In genomic region chr5:160938532-160938931, GRCh38 we compare ENCODE assay signal across 14 cellular contexts.
A peak's percentile ranks its signal among the peaks of the same experiment; 100 is the strongest.
DNase-seq lines count a peak whose midpoint lies in the region; TF ChIP-seq lines count a peak whose summit lies in the region.
"Had no signal": no experiment of that assay in that cellular context is flagged by ENCODE, and none has a peak within 500 bp of the region (broad histone marks: within the 10 kb centered on the region; RNA-seq: fewer than 3 reads in every experiment).

No MANE protein-coding gene starts in this region.

- peaks cover 0 to 6% (median 1%) of the 10 kb centered on the region in 8 donors for H3K9me3 Mint-ChIP-seq in CD4-positive, alpha-beta memory T cell
- no peaks in the 10 kb centered on the region for H3K9me3 Mint-ChIP-seq in endothelial cell (ENCODE audit: unreplicated experiment)

- in situ Hi-C loops in GM23248 (cut with MboI), result no loop called here

- no peak overlapping the region for H3K27ac Mint-ChIP-seq in CD4-positive, alpha-beta memory T cell
- no peak overlapping the region for H3K27ac Mint-ChIP-seq in endothelial cell (ENCODE audit: unreplicated experiment)
- H3K27ac Mint-ChIP-seq: activated CD8-positive, alpha-beta T cell treated with anti-CD3 and anti-CD28 coated beads, Interleukin-2, amount 10 ng/mL, durations not matched to agents 7 days and 5 days; neural progenitor cell had no signal

- no peaks in the 10 kb centered on the region for H3K36me3 Mint-ChIP-seq in CD4-positive, alpha-beta memory T cell
- no peaks in the 10 kb centered on the region for H3K36me3 Mint-ChIP-seq in endothelial cell (ENCODE audit: low read depth, unreplicated experiment)
- H3K36me3 Mint-ChIP-seq: neural progenitor cell had no signal

- no peaks in the 10 kb centered on the region for H4K20me1 ChIP-seq in GM23248 (ENCODE audit: insufficient read depth)

- 38 to 47% methylated on average over 4 of the region's 4 CpGs for WGBS in esophagus, 2 donors
- 47 to 69% (median 49%) methylated on average over 4 of the region's 4 CpGs for WGBS in stomach, 5 donors
- 46 to 48% methylated on average over 4 of the region's 4 CpGs for WGBS in GM23248 (ENCODE audit: low coverage in 1 of 2, low lambda C conversion rate in 2 of 2, missing lambda C conversion rate in 2 of 2), 2 experiments

- intact Hi-C loops in stomach (cut with DNase I; ENCODE audit: low total_unique reads), result no loop called here
- intact Hi-C loops in CD4-positive, alpha-beta memory T cell (cut with micrococcal nuclease), result no loop called here

- DNase-seq in NCI-H2081 (lab: John Stamatoyannopoulos, UW) (peak; percentile 10 to 63), NCI-H2081 treated with DMSO at 0.1 percent for 48 hours (lab: John Stamatoyannopoulos, UW) (no peak), NOMO-1 (lab: John Stamatoyannopoulos, UW; ENCODE audit: unreplicated experiment in 2 of 2) (peak; percentile 78 to 82), stomach (peak; percentile 68), GM23248 (no peak), endothelial cell (ENCODE audit: low spot score) (no peak)
- DNase-seq in CD4-positive, alpha-beta memory T cell, result no peak
- DNase-seq: ACHN; activated CD8-positive, alpha-beta T cell treated with anti-CD3 and anti-CD28 coated beads, Interleukin-2, amount 10 ng/mL, durations not matched to agents 7 days and 5 days; H7; NCI-H1694 treated with DMSO at 0.1 percent for 48 hours; stimulated activated CD4-positive, alpha-beta T cell treated with anti-CD3 and anti-CD28 coated beads, Interleukin-2, amount 100 ng/mL, for 24 hours had no signal

- peak overlapping the region; percentile 39 to 81 for H3K27ac ChIP-seq in esophagus (ENCODE audit: low read depth in 2 of 2, low read length in 1 of 2)
- H3K27ac ChIP-seq in stomach, result peak overlapping the region in 3 of 5 donors; percentile 8 to 50 (median 36)
- H3K27ac ChIP-seq in GM23248, result no peak overlapping the region
- no peak overlapping the region for H3K27ac ChIP-seq in CD4-positive, alpha-beta memory T cell (ENCODE audit: low read depth, low read length)
- H3K27ac ChIP-seq: neural progenitor cell had no signal

- TF ChIP-seq CTCF in stomach (IDR thresholded peaks at IDR 0.05), result no peak
- TF ChIP-seq CTCF in endothelial cell (IDR thresholded peaks at IDR 0.05; ENCODE audit: unreplicated experiment), result no peak

- no peaks in the 10 kb centered on the region for H3K27me3 ChIP-seq in esophagus (ENCODE audit: control insufficient read depth in 1 of 2, insufficient read depth in 2 of 2, low read length in 2 of 2)
- H3K27me3 ChIP-seq in stomach, result no peaks in the 10 kb centered on the region
- no peaks in the 10 kb centered on the region for H3K27me3 ChIP-seq in GM23248 (replicated peaks; ENCODE audit: insufficient read depth)
- H3K27me3 ChIP-seq in CD4-positive, alpha-beta memory T cell (ENCODE audit: insufficient read depth, low read length), result no peaks in the 10 kb centered on the region
- H3K27me3 ChIP-seq: neural progenitor cell had no signal

- no peak overlapping the region for H3K4me3 Mint-ChIP-seq in CD4-positive, alpha-beta memory T cell
- no peak overlapping the region for H3K4me3 Mint-ChIP-seq in endothelial cell (ENCODE audit: unreplicated experiment)
- H3K4me3 Mint-ChIP-seq: activated CD8-positive, alpha-beta T cell treated with anti-CD3 and anti-CD28 coated beads, Interleukin-2, amount 10 ng/mL, durations not matched to agents 7 days and 5 days; neural progenitor cell had no signal

- no peak for TF ChIP-seq EP300 in stomach (IDR thresholded peaks at IDR 0.05)

- no peak for TF ChIP-seq POLR2A in stomach (IDR thresholded peaks at IDR 0.05)

- H3F3A ChIP-seq in GM23248 (ENCODE audit: insufficient read depth), result no peaks in the 10 kb centered on the region

- H3K4me1 ChIP-seq in esophagus (ENCODE audit: control insufficient read depth in 2 of 2, insufficient read depth in 2 of 2, low read length in 1 of 2) (peaks cover 0 to 6% of the 10 kb centered on the region in 2 donors), stomach (peaks cover 0 to 16% (median 3%) of the 10 kb centered on the region in 4 donors), GM23248 (ENCODE audit: insufficient read depth) (no peaks in the 10 kb centered on the region)
- H3K4me1 ChIP-seq in CD4-positive, alpha-beta memory T cell (ENCODE audit: insufficient read depth, low read length), result no peaks in the 10 kb centered on the region
- H3K4me1 ChIP-seq: neural progenitor cell had no signal

- no peaks in the 10 kb centered on the region for H3K36me3 ChIP-seq in esophagus (ENCODE audit: control insufficient read depth in 2 of 2, insufficient read depth in 2 of 2, low read length in 1 of 2)
- H3K36me3 ChIP-seq in stomach, result no peaks in the 10 kb centered on the region
- no peaks in the 10 kb centered on the region for H3K36me3 ChIP-seq in GM23248 (ENCODE audit: low read depth)
- H3K36me3 ChIP-seq in CD4-positive, alpha-beta memory T cell (ENCODE audit: insufficient read depth, low read length), result no peaks in the 10 kb centered on the region
- H3K36me3 ChIP-seq: neural progenitor cell had no signal

- POLR2A ChIA-PET in CD4-positive, alpha-beta memory T cell (lab: Charles Lee; ENCODE audit: partially characterized antibody), result no interaction called here

- no peak overlapping the region for H3K4me2 ChIP-seq in GM23248 (ENCODE audit: unreplicated experiment)
- H3K4me2 ChIP-seq: neural progenitor cell had no signal

- no peak overlapping the region for H3K4me3 ChIP-seq in esophagus (ENCODE audit: low read depth in 1 of 2, low read length in 2 of 2)
- H3K4me3 ChIP-seq in stomach, result no peak overlapping the region
- H3K4me3 ChIP-seq in GM23248, result no peak overlapping the region
- no peak overlapping the region for H3K4me3 ChIP-seq in CD4-positive, alpha-beta memory T cell (ENCODE audit: low read length in 2 of 2)
- H3K4me3 ChIP-seq: neural progenitor cell had no signal

- no peak overlapping the region for H3K9ac ChIP-seq in GM23248
- H3K9ac ChIP-seq: neural progenitor cell had no signal

- CTCF ChIA-PET in CD4-positive, alpha-beta memory T cell (lab: Charles Lee; ENCODE audit: partially characterized antibody), result no interaction called here

- H3K9me2 ChIP-seq in GM23248 (ENCODE audit: insufficient read depth), result no peaks in the 10 kb centered on the region

- H3K79me2 ChIP-seq in GM23248 (ENCODE audit: insufficient read depth), result no peaks in the 10 kb centered on the region

- no peaks in the 10 kb centered on the region for H3K4me1 Mint-ChIP-seq in CD4-positive, alpha-beta memory T cell
- H3K4me1 Mint-ChIP-seq in endothelial cell (ENCODE audit: unreplicated experiment), result no peaks in the 10 kb centered on the region
- H3K4me1 Mint-ChIP-seq: neural progenitor cell had no signal

- H2AFZ ChIP-seq in GM23248, result no peak overlapping the region
- H2AFZ ChIP-seq: neural progenitor cell had no signal

- H3K9me3 ChIP-seq in esophagus (ENCODE audit: control insufficient read depth in 2 of 2, insufficient read depth in 1 of 2, low read depth in 1 of 2, low read length in 1 of 2) (no peaks in the 10 kb centered on the region), stomach (peaks cover 0 to 6% (median 0%) of the 10 kb centered on the region in 4 donors), GM23248 (ENCODE audit: low read depth) (no peaks in the 10 kb centered on the region)
- H3K9me3 ChIP-seq in CD4-positive, alpha-beta memory T cell (ENCODE audit: control insufficient read depth in 1 of 2, low read length in 2 of 2), result no peaks in the 10 kb centered on the region

- H3K27me3 Mint-ChIP-seq in CD4-positive, alpha-beta memory T cell, result no peaks in the 10 kb centered on the region
- no peaks in the 10 kb centered on the region for H3K27me3 Mint-ChIP-seq in endothelial cell (ENCODE audit: unreplicated experiment)

Comparison
In these comparisons a context has a peak if more than half of its experiments do, and no peak if none do; other contexts are left out.
1. DNase-seq: peak in NCI-H2081 (2 of 2), NOMO-1 (2 of 2) and stomach (single experiment); none in NCI-H2081 treated with DMSO at 0.1 percent for 48 hours (single experiment), GM23248 (single experiment), CD4-positive, alpha-beta memory T cell (0 of 5) and endothelial cell (single experiment).
2. H3K27ac ChIP-seq: peak in esophagus (2 of 2) and stomach (3 of 5); none in GM23248 (single experiment) and CD4-positive, alpha-beta memory T cell (single experiment).